1 cellular context compared by ENCODE assay signal in the genomic region with DNA sequence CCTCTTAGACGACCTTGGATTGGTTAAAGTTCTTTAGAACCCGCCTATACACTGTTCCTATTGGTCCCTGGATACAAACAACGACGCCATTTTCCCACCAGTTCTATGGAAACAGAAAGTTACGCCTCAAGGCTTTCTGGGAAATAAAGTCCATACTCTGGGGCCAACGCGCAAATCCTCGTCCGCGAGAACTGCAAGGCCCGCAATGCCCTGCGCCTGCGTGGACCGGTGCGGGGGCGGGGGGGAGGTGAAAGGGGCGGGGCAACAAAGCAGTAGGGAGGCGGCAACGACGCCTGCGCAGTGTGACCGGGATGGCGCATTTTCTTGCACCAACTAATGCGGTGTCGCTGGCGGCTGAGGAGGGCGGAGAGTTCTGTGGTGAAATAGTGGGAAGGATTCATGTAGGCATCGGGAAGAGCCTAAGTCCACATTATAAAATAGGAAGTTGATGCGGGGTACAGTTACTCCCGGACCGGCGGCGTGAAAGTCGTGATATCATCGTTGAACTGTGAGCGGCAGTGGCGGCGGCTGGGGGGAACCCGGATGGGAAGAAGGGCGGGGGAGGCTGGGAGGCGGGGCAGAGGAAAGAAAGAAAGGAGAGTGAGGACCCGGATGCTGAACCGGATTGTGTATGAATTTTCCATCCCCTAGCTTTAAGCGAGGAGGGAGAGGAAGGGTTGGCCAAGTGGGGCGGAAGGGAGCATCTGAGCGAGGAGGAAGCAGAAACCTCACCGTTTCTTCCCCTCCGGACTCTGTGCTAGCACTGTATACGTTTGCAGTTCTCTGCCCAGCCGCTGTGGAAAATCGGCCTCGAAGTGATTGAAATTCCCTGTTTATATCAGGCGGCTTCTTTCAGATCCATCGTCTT.
TF ChIP-seq lines count a peak whose summit lies in the region.

A gene (plus strand): TSS at position 300 of the 868 bp plus-strand sequence. CDS start 6,695 bp downstream, outside the sequence.

TF ChIP-seq in HepG2, 621 proteins besides CTCF, POLR2A, EP300 and RAD21 (continued from another document):
- no peak for TF ChIP-seq PAWR (CRISPR knock-in tag; IDR thresholded peaks at IDR 0.05; ENCODE audit: borderline replicate concordance)
- TF ChIP-seq, protein P1, sequence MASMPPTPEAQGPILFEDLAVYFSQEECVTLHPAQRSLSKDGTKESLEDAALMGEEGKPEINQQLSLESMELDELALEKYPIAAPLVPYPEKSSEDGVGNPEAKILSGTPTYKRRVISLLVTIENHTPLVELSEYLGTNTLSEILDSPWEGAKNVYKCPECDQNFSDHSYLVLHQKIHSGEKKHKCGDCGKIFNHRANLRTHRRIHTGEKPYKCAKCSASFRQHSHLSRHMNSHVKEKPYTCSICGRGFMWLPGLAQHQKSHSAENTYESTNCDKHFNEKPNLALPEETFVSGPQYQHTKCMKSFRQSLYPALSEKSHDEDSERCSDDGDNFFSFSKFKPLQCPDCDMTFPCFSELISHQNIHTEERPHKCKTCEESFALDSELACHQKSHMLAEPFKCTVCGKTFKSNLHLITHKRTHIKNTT (CRISPR knock-in tag; IDR thresholded peaks at IDR 0.05) = no peak
- TF ChIP-seq MIXL1 (CRISPR knock-in tag; IDR thresholded peaks at IDR 0.05) = no peak
- TF ChIP-seq DMAP1 (CRISPR knock-in tag; IDR thresholded peaks at IDR 0.05) = no peak; the same call in 1 of the 2 replicates
- peak; percentile 65; the same call in 1 of the 2 replicates for TF ChIP-seq ARHGAP35 (CRISPR knock-in tag; IDR thresholded peaks at IDR 0.05; ENCODE audit: borderline replicate concordance)
- TF ChIP-seq ZNF136 (CRISPR knock-in tag; IDR thresholded peaks at IDR 0.05; ENCODE audit: low read depth) = no peak
- TF ChIP-seq, protein P2, sequence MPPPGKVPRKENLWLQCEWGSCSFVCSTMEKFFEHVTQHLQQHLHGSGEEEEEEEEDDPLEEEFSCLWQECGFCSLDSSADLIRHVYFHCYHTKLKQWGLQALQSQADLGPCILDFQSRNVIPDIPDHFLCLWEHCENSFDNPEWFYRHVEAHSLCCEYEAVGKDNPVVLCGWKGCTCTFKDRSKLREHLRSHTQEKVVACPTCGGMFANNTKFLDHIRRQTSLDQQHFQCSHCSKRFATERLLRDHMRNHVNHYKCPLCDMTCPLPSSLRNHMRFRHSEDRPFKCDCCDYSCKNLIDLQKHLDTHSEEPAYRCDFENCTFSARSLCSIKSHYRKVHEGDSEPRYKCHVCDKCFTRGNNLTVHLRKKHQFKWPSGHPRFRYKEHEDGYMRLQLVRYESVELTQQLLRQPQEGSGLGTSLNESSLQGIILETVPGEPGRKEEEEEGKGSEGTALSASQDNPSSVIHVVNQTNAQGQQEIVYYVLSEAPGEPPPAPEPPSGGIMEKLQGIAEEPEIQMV (CRISPR knock-in tag; IDR thresholded peaks at IDR 0.05; ENCODE audit: low read depth) = no peak
